In the genomic region with DNA sequence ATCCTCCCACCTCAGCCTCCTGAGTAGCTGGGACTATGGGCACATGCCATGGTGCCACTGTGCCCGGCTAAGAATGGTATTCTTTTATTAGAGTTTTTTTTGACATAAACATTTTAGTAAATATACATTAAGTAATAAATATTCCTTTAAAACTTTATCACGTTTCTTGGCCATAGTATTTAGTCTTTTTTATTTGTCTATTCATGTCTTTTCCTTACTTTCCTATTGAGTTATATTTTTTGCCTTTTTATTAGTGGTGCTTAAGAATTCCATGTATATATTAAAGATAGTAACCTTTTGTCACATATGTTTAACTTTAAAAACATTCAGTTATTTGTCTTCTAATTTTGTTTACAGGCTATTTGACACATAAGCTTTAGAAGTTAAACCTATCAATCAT, we compare ENCODE assay signal across 25 cellular contexts.
"Had no signal": no experiment of that assay in that cellular context is flagged by ENCODE, and none has a peak within 500 bp of the region (broad histone marks: within the 10 kb centered on the region; RNA-seq: fewer than 3 reads in every experiment).

No MANE protein-coding gene starts in this region.

- H3K27ac ChIP-seq: colonic mucosa, epithelial cell of prostate, esophagus squamous epithelium, gastrocnemius medialis, heart right ventricle, left lung, lower lobe of right lung had no signal

- H3K27me3 ChIP-seq: colonic mucosa, esophagus squamous epithelium, gastrocnemius medialis, heart right ventricle, left lung had no signal

- DNase-seq: colonic mucosa; cortex of kidney; effector CD8-positive, alpha-beta T cell; effector memory CD8-positive, alpha-beta T cell; endodermal cell; erythroblast; esophagus squamous epithelium; foreskin fibroblast; foreskin melanocyte; gastrocnemius medialis; glutamatergic neuron; head of caudate nucleus; heart right ventricle; hippocampal formation; left cardiac atrium; left lung; left ventricle myocardium superior; lower lobe of right lung; mesenchymal stem cell; mucosa of descending colon had no signal

- H3K27me3 Mint-ChIP-seq: dendritic cell treated with granulocyte-macrophage colony-stimulating factor and Interleukin-4, amounts not matched to agents 40 ng/mL and 50 ng/mL, for 4 days had no signal

- H3K4me3 Mint-ChIP-seq: dendritic cell treated with granulocyte-macrophage colony-stimulating factor and Interleukin-4, amounts not matched to agents 40 ng/mL and 50 ng/mL, for 4 days; effector memory CD8-positive, alpha-beta T cell; endodermal cell; mesothelial cell of epicardium had no signal

- H3K4me1 ChIP-seq: colonic mucosa, esophagus squamous epithelium, left lung, lower lobe of right lung had no signal

- H3K27ac Mint-ChIP-seq: dendritic cell treated with granulocyte-macrophage colony-stimulating factor and Interleukin-4, amounts not matched to agents 40 ng/mL and 50 ng/mL, for 4 days; effector memory CD8-positive, alpha-beta T cell; endodermal cell; mesothelial cell of epicardium had no signal

- H3K36me3 ChIP-seq: colonic mucosa, esophagus squamous epithelium, gastrocnemius medialis, heart right ventricle, left lung, lower lobe of right lung had no signal

- H3K4me1 Mint-ChIP-seq: mesothelial cell of epicardium had no signal

- H3K4me3 ChIP-seq: colonic mucosa, esophagus squamous epithelium, gastrocnemius medialis, heart right ventricle, left lung, lower lobe of right lung, mucosa of descending colon had no signal

- H3K9me3 Mint-ChIP-seq: dendritic cell treated with granulocyte-macrophage colony-stimulating factor and Interleukin-4, amounts not matched to agents 40 ng/mL and 50 ng/mL, for 4 days; effector memory CD8-positive, alpha-beta T cell; endodermal cell had no signal

- ATAC-seq: effector memory CD8-positive, alpha-beta T cell; esophagus mucosa; gastrocnemius medialis; heart right ventricle; left cardiac atrium; left lung; left ventricle myocardium superior; lower lobe of right lung; mucosa of descending colon had no signal

- FAIRE-seq: keratinocyte had no signal

- H3K9me3 ChIP-seq: colonic mucosa, esophagus squamous epithelium, gastrocnemius medialis, heart right ventricle, left lung, lower lobe of right lung, mucosa of descending colon had no signal
